1 cellular context compared by ENCODE assay signal in genomic region chr1:6447016-6447817, GRCh38.
TF ChIP-seq lines count a peak whose summit lies in the region.

No MANE protein-coding gene starts in this region.

TF ChIP-seq in GM23338, 12 proteins besides CTCF, POLR2A, EP300 and RAD21 (continued from another document):
- TF ChIP-seq JUNB (IDR thresholded peaks at IDR 0.05; ENCODE audit: unreplicated experiment), result no peak
